8 cellular contexts compared by ENCODE assay signal in genomic region chr22:28441720-28442263, GRCh38.
DNase-seq lines count a peak whose midpoint lies in the region; ATAC-seq, FAIRE-seq and TF ChIP-seq lines count a peak whose summit lies in the region.

No MANE protein-coding gene starts in this region.

- ATAC-seq in GM21619 (IDR thresholded peaks at IDR 0.05; ENCODE audit: unreplicated experiment) = no peak

- H3K27me3 Mint-ChIP-seq in nephron (ENCODE audit: low read depth) = no peaks in the 10 kb centered on the region

- H3K27ac Mint-ChIP-seq in nephron = peak overlapping the region; percentile 97 to 99 (median 98)

- H3K4me3 ChIP-seq in epithelial cell of esophagus (ENCODE audit: low read length) = peak overlapping the region; percentile 57

- no peaks in the 10 kb centered on the region for H3K36me3 Mint-ChIP-seq in nephron (ENCODE audit: low read depth)

- peak overlapping the region; percentile 94 to 100 (median 97) for H3K4me3 Mint-ChIP-seq in nephron

- no peak for FAIRE-seq in RCC 7860 (lab: Jason Lieb, UNC)

- peaks cover 59% of the 10 kb centered on the region for H3K4me1 Mint-ChIP-seq in nephron

- H3K9me3 Mint-ChIP-seq in nephron = no peaks in the 10 kb centered on the region

- no peak for TF ChIP-seq CTCF in epithelial cell of esophagus (IDR thresholded peaks at IDR 0.05; ENCODE audit: insufficient read depth, low read depth, low read length, missing control alignments)
- TF ChIP-seq CTCF in nephron (IDR thresholded peaks at IDR 0.05; ENCODE audit: unreplicated experiment in 3 of 3) = no peak

- DNase-seq in AG20443 (ENCODE audit: low spot score) (peak; percentile 41), NCI-H446 (lab: John Stamatoyannopoulos, UW) (peak; percentile 41 to 69), epithelial cell of esophagus (ENCODE audit: low read depth) (no peak), RCC 7860 (ENCODE audit: low spot score) (no peak), NCI-H187 treated with DMSO at 0.1 percent for 48 hours (lab: John Stamatoyannopoulos, UW) (no peak), NCI-H146 (lab: John Stamatoyannopoulos, UW) (no peak)

Comparison
In these comparisons a context has a peak if more than half of its experiments do, and no peak if none do; other contexts are left out.
1. DNase-seq: peak in AG20443 (single experiment) and NCI-H446 (2 of 2); none in epithelial cell of esophagus (single experiment), RCC 7860 (single experiment), NCI-H187 treated with DMSO at 0.1 percent for 48 hours (single experiment) and NCI-H146 (single experiment).